Comparison of ENCODE assay signal across 24 cellular contexts in genomic region chr21:30515681-30516080, GRCh38. TPM values are rescaled to one million over a fixed set of nuclear protein-coding genes. Genes with fewer than 3 reads are reported as not detected.
"Had no signal": no experiment of that assay in that cellular context is flagged by ENCODE, and none has a peak within 500 bp of the region (broad histone marks: within the 10 kb centered on the region; RNA-seq: fewer than 3 reads in every experiment).

No MANE protein-coding gene starts in this region.

- H3K27me3 Mint-ChIP-seq: T-cell had no signal

- H3K27ac Mint-ChIP-seq: T-cell had no signal

- H3K36me3 Mint-ChIP-seq: T-cell had no signal

- DNase-seq: KBM-7, MV-4-11, NCI-H1048, NCI-H1105, NCI-H1436 treated with DMSO at 0.1 percent for 48 hours, NCI-H1694, NCI-H187 treated with DMSO at 0.1 percent for 48 hours, NCI-H2029 treated with DMSO at 0.1 percent for 48 hours, NCI-H2171, NCI-H345, NCI-H446 treated with DMSO at 0.1 percent for 48 hours, NCI-H510A treated with DMSO at 0.1 percent for 48 hours, NCI-H526, NCI-H82, Right ventricle myocardium superior, RPMI8226, SIG-M5, SK-N-SH, SW 1271, T-cell had no signal

- H3K4me1 Mint-ChIP-seq: T-cell had no signal

- H3K4me3 Mint-ChIP-seq: T-cell had no signal

- ATAC-seq: T-cell had no signal

RNA-seq across cellular contexts. Expression of gene KRTAP19-5, which starts 13.7 kb away (rescaled TPM):
- total RNA-seq: HT-29, LHCN-M2, MCF 10A, Right ventricle myocardium superior, SJSA1, T-cell had no signal

RNA-seq across cellular contexts. Expression of gene KRTAP19-4, which starts 18.7 kb away (rescaled TPM):
- total RNA-seq: HT-29, LHCN-M2, MCF 10A, Right ventricle myocardium superior, SJSA1, T-cell had no signal

RNA-seq across cellular contexts. Expression of gene KRTAP19-3, which starts 23.9 kb away (rescaled TPM):
- total RNA-seq: HT-29, LHCN-M2, MCF 10A, Right ventricle myocardium superior, SJSA1, T-cell had no signal

RNA-seq across cellular contexts. Expression of gene KRTAP19-6, which starts 26.0 kb away (rescaled TPM):
- total RNA-seq: HT-29, LHCN-M2, MCF 10A, Right ventricle myocardium superior, SJSA1, T-cell had no signal

RNA-seq across cellular contexts. Expression of gene KRTAP19-2, which starts 28.4 kb away (rescaled TPM):
- total RNA-seq: HT-29, LHCN-M2, MCF 10A, Right ventricle myocardium superior, SJSA1, T-cell had no signal
